1 cellular context compared by ENCODE assay signal in genomic region chr6:16260602-16261001, GRCh38. TPM values are rescaled to one million over a fixed set of nuclear protein-coding genes. Genes with fewer than 3 reads are reported as not detected.
"Had no signal": no experiment of that assay in that cellular context is flagged by ENCODE, and none has a peak within 500 bp of the region (broad histone marks: within the 10 kb centered on the region; RNA-seq: fewer than 3 reads in every experiment).

No MANE protein-coding gene starts in this region.

RNA-seq across cellular contexts. Expression of gene GMPR, which starts 22.2 kb away (rescaled TPM):
- polyA plus RNA-seq: neural cell had no signal
